Comparison of ENCODE assay signal across 11 cellular contexts in genomic region chr6:51753635-51754034, GRCh38.
DNase-seq lines count a peak whose midpoint lies in the region; ATAC-seq and TF ChIP-seq lines count a peak whose summit lies in the region.
"Had no signal": no experiment of that assay in that cellular context is flagged by ENCODE, and none has a peak within 500 bp of the region (broad histone marks: within the 10 kb centered on the region; RNA-seq: fewer than 3 reads in every experiment).

No MANE protein-coding gene starts in this region.

- no peaks in the 10 kb centered on the region for H3K36me3 Mint-ChIP-seq in neural progenitor cell
- H3K36me3 Mint-ChIP-seq: stimulated activated naive B cell treated with anti-CD40 and anti-IgM and Interleukin-4, amounts not matched to agents 10 μg/mL and 1 μg/mL and 100 μg/mL, for 72 hours had no signal

- no peaks in the 10 kb centered on the region for H3K9me3 ChIP-seq in neural progenitor cell (ENCODE audit: low read depth)

- H3K4me3 Mint-ChIP-seq in neural progenitor cell = no peak overlapping the region
- H3K4me3 Mint-ChIP-seq: stimulated activated naive B cell treated with anti-CD40 and anti-IgM and Interleukin-4, amounts not matched to agents 10 μg/mL and 1 μg/mL and 100 μg/mL, for 72 hours had no signal

- H3K4me3 ChIP-seq in GM12875 (ENCODE audit: low read depth, low read length) (no peak overlapping the region), neural progenitor cell (no peak overlapping the region)

- H3K9me3 Mint-ChIP-seq in neural progenitor cell = peaks cover 4% of the 10 kb centered on the region

- no peaks in the 10 kb centered on the region for H3F3A ChIP-seq in neural progenitor cell (ENCODE audit: low read depth)

- H2AFZ ChIP-seq in neural progenitor cell (replicated peaks) = peak overlapping the region; percentile 2

- peak; percentile 58 for ATAC-seq in HG03342 (IDR thresholded peaks at IDR 0.05; ENCODE audit: unreplicated experiment)
- no peak for ATAC-seq in GM19397 (IDR thresholded peaks at IDR 0.05; ENCODE audit: unreplicated experiment)
- no peak for ATAC-seq in HG03457 (IDR thresholded peaks at IDR 0.05; ENCODE audit: unreplicated experiment)

- no peaks in the 10 kb centered on the region for H3K27me3 Mint-ChIP-seq in neural progenitor cell (ENCODE audit: insufficient read depth, low read depth)
- H3K27me3 Mint-ChIP-seq: stimulated activated naive B cell treated with anti-CD40 and anti-IgM and Interleukin-4, amounts not matched to agents 10 μg/mL and 1 μg/mL and 100 μg/mL, for 72 hours had no signal

- H3K4me1 ChIP-seq in neural progenitor cell = no peaks in the 10 kb centered on the region

- H4K20me1 ChIP-seq in neural progenitor cell (ENCODE audit: low read depth) = no peaks in the 10 kb centered on the region

- H3K27ac ChIP-seq in neural progenitor cell = no peak overlapping the region
- H3K27ac ChIP-seq: epithelial cell of prostate had no signal

- H3K79me2 ChIP-seq in neural progenitor cell (ENCODE audit: low read depth) = no peaks in the 10 kb centered on the region

- no peaks in the 10 kb centered on the region for H3K36me3 ChIP-seq in neural progenitor cell

- DNase-seq in astrocyte of the hippocampus (ENCODE audit: low read depth, low spot score) = peak; percentile 0
- peak; percentile 80 for DNase-seq in neural progenitor cell (ENCODE audit: low spot score)
- DNase-seq in KG1 (lab: John Stamatoyannopoulos, UW) = no peak
- DNase-seq: activated CD8-positive, alpha-beta memory T cell treated with anti-CD3 and anti-CD28 coated beads, Interleukin-2, amount 50 U/mL, for 48 hours; NCI-H1048; stimulated activated naive B cell treated with anti-CD40 and anti-IgM and Interleukin-4, amounts not matched to agents 10 μg/mL and 1 μg/mL and 100 μg/mL, for 72 hours had no signal

- no peaks in the 10 kb centered on the region for H3K4me1 Mint-ChIP-seq in neural progenitor cell
- H3K4me1 Mint-ChIP-seq: stimulated activated naive B cell treated with anti-CD40 and anti-IgM and Interleukin-4, amounts not matched to agents 10 μg/mL and 1 μg/mL and 100 μg/mL, for 72 hours had no signal

- no peak overlapping the region for H3K9ac ChIP-seq in neural progenitor cell

- no peak overlapping the region for H3K27ac Mint-ChIP-seq in neural progenitor cell
- H3K27ac Mint-ChIP-seq: stimulated activated naive B cell treated with anti-CD40 and anti-IgM and Interleukin-4, amounts not matched to agents 10 μg/mL and 1 μg/mL and 100 μg/mL, for 72 hours had no signal

- H3K4me2 ChIP-seq in neural progenitor cell = no peak overlapping the region

- TF ChIP-seq CTCF in GM12875 (IDR thresholded peaks at IDR 0.05; ENCODE audit: borderline replicate concordance, insufficient read depth, low read depth, low read length) (peak; percentile 63), neural progenitor cell (IDR thresholded peaks at IDR 0.05) (peak; percentile 91)

- H3K27me3 ChIP-seq in neural progenitor cell = no peaks in the 10 kb centered on the region
